9 cellular contexts compared by ENCODE assay signal in genomic region chr21:42654913-42655796, GRCh38. TPM values are rescaled to one million over a fixed set of nuclear protein-coding genes. Genes with fewer than 3 reads are reported as not detected.
A peak's percentile ranks its signal among the peaks of the same experiment; 100 is the strongest.
DNase-seq lines count a peak whose midpoint lies in the region; ATAC-seq, FAIRE-seq and TF ChIP-seq lines count a peak whose summit lies in the region.
"Had no signal": no experiment of that assay in that cellular context is flagged by ENCODE, and none has a peak within 500 bp of the region (broad histone marks: within the 10 kb centered on the region; RNA-seq: fewer than 3 reads in every experiment).

No MANE protein-coding gene starts in this region.

- H3K4me3 ChIP-seq in kidney (ENCODE audit: low read length in 2 of 2), result peak overlapping the region; percentile 56 to 73
- H3K4me3 ChIP-seq in stomach, result peak overlapping the region; percentile 61 to 74 (median 72)

- no peak for TF ChIP-seq EP300 in stomach (IDR thresholded peaks at IDR 0.05)

- peak overlapping the region; percentile 24 for H3K4me3 Mint-ChIP-seq in activated CD8-positive, alpha-beta T cell treated with anti-CD3 and anti-CD28 coated beads, Interleukin-2, amount 10 ng/mL, durations not matched to agents 7 days and 5 days

- no peaks in the 10 kb centered on the region for H3K36me3 ChIP-seq in kidney (ENCODE audit: control insufficient read depth in 1 of 2, insufficient read depth in 2 of 2, low read length in 2 of 2)
- H3K36me3 ChIP-seq in stomach, result no peaks in the 10 kb centered on the region

- intact Hi-C loops in kidney (cut with DNase I) (loop anchor here (10.0 kb wide), 1 partner anchor 60 kb away; no protein-coding TSS in a partner anchor), stomach (cut with DNase I; ENCODE audit: low total_unique reads) (loop anchor here (10.0 kb wide), 2 partner anchors 60 to 170 kb away; no protein-coding TSS in a partner anchor)

- H3K9me3 ChIP-seq in kidney (ENCODE audit: control insufficient read depth in 1 of 2, low read length in 2 of 2) (no peaks in the 10 kb centered on the region), stomach (no peaks in the 10 kb centered on the region)

- DNase-seq in NCI-H1694 treated with DMSO at 0.1 percent for 48 hours (lab: John Stamatoyannopoulos, UW) (peak; percentile 29), NCI-H1694 (lab: John Stamatoyannopoulos, UW) (no peak), kidney (peak; percentile 52), stomach (no peak), NCI-H748 (lab: John Stamatoyannopoulos, UW; ENCODE audit: unreplicated experiment) (no peak), dedifferentiated amniotic fluid mesenchymal stem cell (ENCODE audit: extremely low spot score) (no peak)
- DNase-seq in activated CD8-positive, alpha-beta T cell treated with anti-CD3 and anti-CD28 coated beads, Interleukin-2, amount 10 ng/mL, durations not matched to agents 7 days and 5 days, result no peak
- DNase-seq in activated CD4-positive, CD25-positive, alpha-beta regulatory T cell (lab: John Stamatoyannopoulos, UW), result no peak
- DNase-seq: activated effector memory CD4-positive, alpha-beta T cell treated with anti-CD3 and anti-CD28 coated beads, Interleukin-2, amount 50 U/mL, for 16 hours had no signal

- H3K27ac ChIP-seq in kidney (ENCODE audit: low read depth in 2 of 2, low read length in 2 of 2) (peak overlapping the region in 1 of 2 donors; percentile 46), stomach (no peak overlapping the region)

- peaks cover 16 to 34% of the 10 kb centered on the region in 2 donors for H3K4me1 ChIP-seq in kidney (ENCODE audit: control insufficient read depth in 1 of 2, insufficient read depth in 1 of 2, low read depth in 1 of 2, low read length in 2 of 2)
- H3K4me1 ChIP-seq in stomach, result peaks cover 27 to 65% (median 39%) of the 10 kb centered on the region in 4 donors

- peaks cover 26% of the 10 kb centered on the region for H3K27me3 Mint-ChIP-seq in activated CD8-positive, alpha-beta T cell treated with anti-CD3 and anti-CD28 coated beads, Interleukin-2, amount 10 ng/mL, durations not matched to agents 7 days and 5 days (ENCODE audit: low read depth)

- no peak for FAIRE-seq in kidney (lab: Jason Lieb, UNC)

- TF ChIP-seq CTCF in kidney (IDR thresholded peaks at IDR 0.05; ENCODE audit: borderline replicate concordance, extremely low read depth, insufficient read depth), result no peak
- TF ChIP-seq CTCF in stomach (IDR thresholded peaks at IDR 0.05), result no peak

- ATAC-seq in activated CD8-positive, alpha-beta T cell treated with anti-CD3 and anti-CD28 coated beads, Interleukin-2, amount 10 ng/mL, durations not matched to agents 7 days and 5 days, result no peak

- H3K27ac Mint-ChIP-seq in activated CD8-positive, alpha-beta T cell treated with anti-CD3 and anti-CD28 coated beads, Interleukin-2, amount 10 ng/mL, durations not matched to agents 7 days and 5 days, result peak overlapping the region; percentile 18

- POLR2A ChIA-PET in activated CD8-positive, alpha-beta T cell treated with anti-CD3 and anti-CD28 coated beads, Interleukin-2, amount 10 ng/mL, durations not matched to agents 7 days and 5 days (lab: Charles Lee), result interaction anchor here (0.6 kb wide), 2 partner anchors 169 to 238 kb away, joined by 3 read pairs; partner anchors contain the start of gene NDUFV3

- WGBS in stomach, 5 donors, result 56 to 67% (median 61%) methylated on average over 18 of the region's 18 CpGs

- H3K9ac ChIP-seq in kidney (ENCODE audit: low read length in 2 of 2), result peak overlapping the region; percentile 41 to 65

- no peaks in the 10 kb centered on the region for H3K9me3 Mint-ChIP-seq in activated CD8-positive, alpha-beta T cell treated with anti-CD3 and anti-CD28 coated beads, Interleukin-2, amount 10 ng/mL, durations not matched to agents 7 days and 5 days (ENCODE audit: insufficient read depth)

- H3K27me3 ChIP-seq in stomach, result peaks cover 0 to 79% (median 19%) of the 10 kb centered on the region in 3 donors

- peaks cover 22% of the 10 kb centered on the region for H3K4me1 Mint-ChIP-seq in activated CD8-positive, alpha-beta T cell treated with anti-CD3 and anti-CD28 coated beads, Interleukin-2, amount 10 ng/mL, durations not matched to agents 7 days and 5 days (ENCODE audit: low read depth)

- CTCF ChIA-PET in activated CD8-positive, alpha-beta T cell treated with anti-CD3 and anti-CD28 coated beads, Interleukin-2, amount 10 ng/mL, durations not matched to agents 7 days and 5 days (lab: Charles Lee), result interaction anchor here (0.8 to 2.0 kb wide), 4 partner anchors 16 to 162 kb away, joined by 3 to 8 read pairs (median 6); no protein-coding TSS in a partner anchor

- H3K36me3 Mint-ChIP-seq in activated CD8-positive, alpha-beta T cell treated with anti-CD3 and anti-CD28 coated beads, Interleukin-2, amount 10 ng/mL, durations not matched to agents 7 days and 5 days (ENCODE audit: low read depth), result no peaks in the 10 kb centered on the region

- TF ChIP-seq POLR2A in stomach (IDR thresholded peaks at IDR 0.05), result no peak

RNA-seq across cellular contexts. Expression of gene PDE9A, which starts 1.7 kb away (rescaled TPM):
- total RNA-seq in activated CD8-positive, alpha-beta T cell treated with anti-CD3 and anti-CD28 coated beads, Interleukin-2, amount 10 ng/mL, durations not matched to agents 7 days and 5 days, result 10 to 100 TPM in 1 of 2 experiments, 1 to 10 TPM in 1; 8.3 to 10.8 TPM
- total RNA-seq in kidney (39.0 TPM), stomach (10 to 100 TPM in 4 of 5 donors, 1 to 10 TPM in 1; 6.4 to 77.1 (median 16.8) TPM)
- polyA plus RNA-seq in kidney (ENCODE audit: insufficient read depth, low read depth, low replicate concordance) (30.1 TPM), stomach (10 to 100 TPM in 1 of 3 donors, 1 to 10 TPM in 2; 8.1 to 11.9 (median 9.0) TPM)

Comparison
In these comparisons a context has a peak if more than half of its experiments do, and no peak if none do; other contexts are left out.
1. DNase-seq: peak in NCI-H1694 treated with DMSO at 0.1 percent for 48 hours (single experiment) and kidney (single experiment); none in NCI-H1694 (single experiment), activated CD8-positive, alpha-beta T cell treated with anti-CD3 and anti-CD28 coated beads, Interleukin-2, amount 10 ng/mL, durations not matched to agents 7 days and 5 days (single experiment), stomach (single experiment), NCI-H748 (single experiment), dedifferentiated amniotic fluid mesenchymal stem cell (single experiment) and activated CD4-positive, CD25-positive, alpha-beta regulatory T cell (0 of 4).